Comparison of ENCODE assay signal across 1 cellular context in the genomic region with DNA sequence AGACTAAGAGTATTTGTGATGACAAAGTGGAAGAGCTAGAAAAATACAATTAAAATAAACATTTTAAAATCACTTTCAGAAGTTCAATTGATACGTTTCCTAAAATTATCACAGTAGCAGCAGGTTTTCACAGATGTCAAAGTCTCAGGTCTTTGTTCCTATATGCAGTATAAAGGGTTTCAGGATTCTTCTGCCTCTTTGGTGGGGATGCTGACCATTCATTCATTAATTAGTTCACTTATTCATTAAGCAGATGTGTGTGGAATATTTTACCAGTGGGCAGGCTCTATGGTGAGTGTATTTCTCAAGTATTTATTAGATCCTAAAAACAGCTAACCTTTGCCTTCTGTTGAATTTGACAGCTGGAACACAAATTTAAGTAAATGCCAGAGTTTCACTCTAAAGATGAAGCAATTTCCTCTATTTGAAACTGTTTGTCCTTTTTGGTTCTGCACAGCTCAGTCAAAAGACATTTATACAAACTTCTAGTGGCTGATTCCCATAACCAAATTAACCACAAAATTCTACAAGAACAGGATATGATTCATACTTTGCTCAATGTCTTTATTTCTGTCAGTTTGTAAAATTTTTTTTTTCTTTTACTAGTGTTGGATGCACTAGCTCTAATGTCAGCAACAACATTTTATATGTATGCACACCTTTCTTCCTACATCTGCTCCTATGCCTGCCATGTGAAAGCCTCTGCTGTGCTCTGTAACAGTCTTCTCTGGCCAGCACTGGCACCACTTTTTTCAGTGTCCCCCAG.
TF ChIP-seq lines count a peak whose summit lies in the region.

No MANE protein-coding gene starts in this region.

TF ChIP-seq in SK-N-SH, 30 proteins besides CTCF, POLR2A, EP300 and RAD21 (continued from another document):
- TF ChIP-seq, protein P1, sequence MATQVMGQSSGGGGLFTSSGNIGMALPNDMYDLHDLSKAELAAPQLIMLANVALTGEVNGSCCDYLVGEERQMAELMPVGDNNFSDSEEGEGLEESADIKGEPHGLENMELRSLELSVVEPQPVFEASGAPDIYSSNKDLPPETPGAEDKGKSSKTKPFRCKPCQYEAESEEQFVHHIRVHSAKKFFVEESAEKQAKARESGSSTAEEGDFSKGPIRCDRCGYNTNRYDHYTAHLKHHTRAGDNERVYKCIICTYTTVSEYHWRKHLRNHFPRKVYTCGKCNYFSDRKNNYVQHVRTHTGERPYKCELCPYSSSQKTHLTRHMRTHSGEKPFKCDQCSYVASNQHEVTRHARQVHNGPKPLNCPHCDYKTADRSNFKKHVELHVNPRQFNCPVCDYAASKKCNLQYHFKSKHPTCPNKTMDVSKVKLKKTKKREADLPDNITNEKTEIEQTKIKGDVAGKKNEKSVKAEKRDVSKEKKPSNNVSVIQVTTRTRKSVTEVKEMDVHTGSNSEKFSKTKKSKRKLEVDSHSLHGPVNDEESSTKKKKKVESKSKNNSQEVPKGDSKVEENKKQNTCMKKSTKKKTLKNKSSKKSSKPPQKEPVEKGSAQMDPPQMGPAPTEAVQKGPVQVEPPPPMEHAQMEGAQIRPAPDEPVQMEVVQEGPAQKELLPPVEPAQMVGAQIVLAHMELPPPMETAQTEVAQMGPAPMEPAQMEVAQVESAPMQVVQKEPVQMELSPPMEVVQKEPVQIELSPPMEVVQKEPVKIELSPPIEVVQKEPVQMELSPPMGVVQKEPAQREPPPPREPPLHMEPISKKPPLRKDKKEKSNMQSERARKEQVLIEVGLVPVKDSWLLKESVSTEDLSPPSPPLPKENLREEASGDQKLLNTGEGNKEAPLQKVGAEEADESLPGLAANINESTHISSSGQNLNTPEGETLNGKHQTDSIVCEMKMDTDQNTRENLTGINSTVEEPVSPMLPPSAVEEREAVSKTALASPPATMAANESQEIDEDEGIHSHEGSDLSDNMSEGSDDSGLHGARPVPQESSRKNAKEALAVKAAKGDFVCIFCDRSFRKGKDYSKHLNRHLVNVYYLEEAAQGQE (IDR thresholded peaks at IDR 0.05; ENCODE audit: low read depth, low read length) = no peak
- TF ChIP-seq NRF1 (IDR thresholded peaks at IDR 0.05; ENCODE audit: low read depth, low read length) (no peak), FOSL2 (IDR thresholded peaks at IDR 0.05; ENCODE audit: borderline replicate concordance, low read depth) (peak; percentile 95), GABPA (IDR thresholded peaks at IDR 0.05; ENCODE audit: low read depth) (no peak), YY1 (IDR thresholded peaks at IDR 0.05; ENCODE audit: low read depth) (0 out of 2 replicates have a peak, but pooled peaks have one; percentile 29), POLR2AphosphoS5 (IDR thresholded peaks at IDR 0.05; ENCODE audit: low read depth, low read length) (peak; percentile 58; the same call in 1 of the 2 replicates), MEF2A (IDR thresholded peaks at IDR 0.05; ENCODE audit: borderline replicate concordance, low read depth) (peak; percentile 88), CHD2 (IDR thresholded peaks at IDR 0.05; ENCODE audit: low read length, partially characterized antibody) (no peak), ELF1 (IDR thresholded peaks at IDR 0.05) (no peak; the same call in 1 of the 2 replicates), SMC3 (IDR thresholded peaks at IDR 0.05; ENCODE audit: low read depth, low read length) (no peak), FOXM1 (IDR thresholded peaks at IDR 0.05; ENCODE audit: low read depth) (peak; percentile 84; the same call in 1 of the 2 replicates), TEAD4 (IDR thresholded peaks at IDR 0.05; ENCODE audit: borderline replicate concordance, insufficient read depth) (peak; percentile 87)
- TF ChIP-seq, protein P2, sequence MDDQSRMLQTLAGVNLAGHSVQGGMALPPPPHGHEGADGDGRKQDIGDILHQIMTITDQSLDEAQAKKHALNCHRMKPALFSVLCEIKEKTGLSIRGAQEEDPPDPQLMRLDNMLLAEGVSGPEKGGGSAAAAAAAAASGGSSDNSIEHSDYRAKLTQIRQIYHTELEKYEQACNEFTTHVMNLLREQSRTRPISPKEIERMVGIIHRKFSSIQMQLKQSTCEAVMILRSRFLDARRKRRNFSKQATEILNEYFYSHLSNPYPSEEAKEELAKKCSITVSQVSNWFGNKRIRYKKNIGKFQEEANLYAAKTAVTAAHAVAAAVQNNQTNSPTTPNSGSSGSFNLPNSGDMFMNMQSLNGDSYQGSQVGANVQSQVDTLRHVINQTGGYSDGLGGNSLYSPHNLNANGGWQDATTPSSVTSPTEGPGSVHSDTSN (IDR thresholded peaks at IDR 0.05) = peak; percentile 87
- TF ChIP-seq, protein P3, sequence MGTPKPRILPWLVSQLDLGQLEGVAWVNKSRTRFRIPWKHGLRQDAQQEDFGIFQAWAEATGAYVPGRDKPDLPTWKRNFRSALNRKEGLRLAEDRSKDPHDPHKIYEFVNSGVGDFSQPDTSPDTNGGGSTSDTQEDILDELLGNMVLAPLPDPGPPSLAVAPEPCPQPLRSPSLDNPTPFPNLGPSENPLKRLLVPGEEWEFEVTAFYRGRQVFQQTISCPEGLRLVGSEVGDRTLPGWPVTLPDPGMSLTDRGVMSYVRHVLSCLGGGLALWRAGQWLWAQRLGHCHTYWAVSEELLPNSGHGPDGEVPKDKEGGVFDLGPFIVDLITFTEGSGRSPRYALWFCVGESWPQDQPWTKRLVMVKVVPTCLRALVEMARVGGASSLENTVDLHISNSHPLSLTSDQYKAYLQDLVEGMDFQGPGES (IDR thresholded peaks at IDR 0.05; ENCODE audit: low read depth, low read length) = no peak
